Comparison of ENCODE assay signal across 23 cellular contexts in genomic region chr12:110105159-110105558, GRCh38. TPM values are rescaled to one million over a fixed set of nuclear protein-coding genes. Genes with fewer than 3 reads are reported as not detected.
A peak's percentile ranks its signal among the peaks of the same experiment; 100 is the strongest.
DNase-seq lines count a peak whose midpoint lies in the region; ATAC-seq and TF ChIP-seq lines count a peak whose summit lies in the region.
"Had no signal": no experiment of that assay in that cellular context is flagged by ENCODE, and none has a peak within 500 bp of the region (broad histone marks: within the 10 kb centered on the region; RNA-seq: fewer than 3 reads in every experiment).

No MANE protein-coding gene starts in this region.

- TF ChIP-seq POLR2A in heart left ventricle (IDR thresholded peaks at IDR 0.05) (no peak), gastroesophageal sphincter (IDR thresholded peaks at IDR 0.05) (no peak), ovary (IDR thresholded peaks at IDR 0.05) (no peak)

- DNase-seq in heart left ventricle (no peak), heart right ventricle (no peak), ovary (no peak), tibial artery (peak in 1 of 2 donors; percentile 19), DMS79 (lab: John Stamatoyannopoulos, UW) (no peak), SHP77 (lab: John Stamatoyannopoulos, UW) (no peak)
- DNase-seq: 8988T; activated CD4-positive, alpha-beta T cell treated with anti-CD3 and anti-CD28 coated beads, Interleukin-2, amount 50 U/mL, for 48 hours; activated CD4-positive, CD25-positive, alpha-beta regulatory T cell; activated CD8-positive, alpha-beta memory T cell treated with anti-CD3 and anti-CD28 coated beads, Interleukin-2, amount 50 U/mL, for 4 hours; AML-193; CD8-positive, alpha-beta memory T cell; DMS153; effector memory CD4-positive, alpha-beta T cell; NCI-H1417; NCI-H446; nucleus accumbens; SIG-M5; stimulated activated CD4-positive, alpha-beta T cell treated with anti-CD3 and anti-CD28 coated beads, Interleukin-15, amount 100 ng/mL, for 24 hours; SW 1271 had no signal

- TF ChIP-seq CTCF in heart left ventricle (IDR thresholded peaks at IDR 0.05) (no peak), heart right ventricle (IDR thresholded peaks at IDR 0.05) (no peak), gastroesophageal sphincter (IDR thresholded peaks at IDR 0.05) (no peak), ovary (IDR thresholded peaks at IDR 0.05) (no peak), tibial artery (IDR thresholded peaks at IDR 0.05) (no peak)

- H3K9me3 ChIP-seq in heart left ventricle (no peaks in the 10 kb centered on the region), heart right ventricle (no peaks in the 10 kb centered on the region), gastroesophageal sphincter (no peaks in the 10 kb centered on the region), ovary (no peaks in the 10 kb centered on the region), tibial artery (no peaks in the 10 kb centered on the region)

- peaks cover 0 to 39% (median 28%) of the 10 kb centered on the region in 12 donors for H3K4me1 ChIP-seq in heart left ventricle
- peaks cover 8 to 45% (median 30%) of the 10 kb centered on the region in 9 donors for H3K4me1 ChIP-seq in heart right ventricle
- peaks cover 5 to 91% (median 26%) of the 10 kb centered on the region in 3 donors for H3K4me1 ChIP-seq in gastroesophageal sphincter
- peaks cover 11% of the 10 kb centered on the region for H3K4me1 ChIP-seq in ovary (ENCODE audit: insufficient read depth)
- H3K4me1 ChIP-seq in tibial artery = peaks cover 14 to 76% (median 43%) of the 10 kb centered on the region in 4 donors

- WGBS in heart left ventricle, 4 donors = 71 to 82% (median 78%) methylated on average over 1 of the region's 1 CpG
- WGBS in heart right ventricle, 2 donors = 69 to 90% methylated on average over 1 of the region's 1 CpG
- WGBS in gastroesophageal sphincter (ENCODE audit: low coverage in 1 of 2), 2 donors = 40 to 56% methylated on average over 1 of the region's 1 CpG
- 74 to 80% (median 75%) methylated on average over 1 of the region's 1 CpG for WGBS in ovary, 3 donors

- intact Hi-C loops in heart left ventricle (cut with DNase I) (loop anchor here in 6 of 10 donors (5.0 to 10.0 kb wide), 7 partner anchors 70 to 220 kb away; partner anchors contain the start of gene ATP2A2 (in 5 of the 6)), heart right ventricle (cut with DNase I) (loop anchor here in 6 of 10 donors (5.0 to 10.0 kb wide), 5 partner anchors 117 to 780 kb away; partner anchors contain the start of gene ATP2A2 (in 2 of the 6)), ovary (cut with DNase I) (loop anchor here in 2 of 4 donors (10.0 kb wide), 2 partner anchors 120 to 180 kb away; partner anchors contain the start of gene ATP2A2 (in 1 of the 2)), tibial artery (cut with DNase I; ENCODE audit: low total_unique reads) (no loop called here)

- TF ChIP-seq EP300 in gastroesophageal sphincter (IDR thresholded peaks at IDR 0.05) (no peak), ovary (IDR thresholded peaks at IDR 0.05) (no peak)

- H3K36me3 ChIP-seq in heart left ventricle (no peaks in the 10 kb centered on the region), heart right ventricle (no peaks in the 10 kb centered on the region), gastroesophageal sphincter (no peaks in the 10 kb centered on the region), ovary (no peaks in the 10 kb centered on the region), tibial artery (no peaks in the 10 kb centered on the region)

- H3K27me3 ChIP-seq in heart left ventricle (no peaks in the 10 kb centered on the region), heart right ventricle (no peaks in the 10 kb centered on the region), gastroesophageal sphincter (no peaks in the 10 kb centered on the region), ovary (no peaks in the 10 kb centered on the region), tibial artery (no peaks in the 10 kb centered on the region)

- H3K27ac ChIP-seq in heart left ventricle (peak overlapping the region in 7 of 12 donors; percentile 9 to 70 (median 30)), heart right ventricle (peak overlapping the region in 5 of 10 donors; percentile 27 to 71 (median 49)), gastroesophageal sphincter (peak overlapping the region; percentile 32 to 78 (median 68)), ovary (peak overlapping the region; percentile 62 to 68), tibial artery (peak overlapping the region; percentile 76 to 88)

- no peak overlapping the region for H3K4me3 ChIP-seq in heart left ventricle
- H3K4me3 ChIP-seq in heart right ventricle = no peak overlapping the region
- H3K4me3 ChIP-seq in gastroesophageal sphincter = no peak overlapping the region
- no peak overlapping the region for H3K4me3 ChIP-seq in ovary
- no peak overlapping the region for H3K4me3 ChIP-seq in tibial artery

- ATAC-seq in heart left ventricle (no peak), heart right ventricle (no peak), gastroesophageal sphincter (no peak), HG02981 (IDR thresholded peaks at IDR 0.05; ENCODE audit: unreplicated experiment) (no peak)
- ATAC-seq: activated T-helper 17 cell treated with anti-CD3 and anti-CD28 coated beads, Interleukin-2, amount 50 U/mL, for 72 hours had no signal

RNA-seq across cellular contexts. Expression of gene IFT81, which starts 19.0 kb away (rescaled TPM):
- total RNA-seq in heart left ventricle (1 to 10 TPM; 6.1 to 9.8 (median 8.9) TPM), heart right ventricle (10 to 100 TPM in 2 of 10 donors, 1 to 10 TPM in 8; 7.5 to 11.7 (median 8.5) TPM), gastroesophageal sphincter (10 to 100 TPM; 16.0 to 40.0 (median 20.7) TPM), ovary (10 to 100 TPM; 15.5 to 22.3 (median 18.4) TPM)
- polyA plus RNA-seq in heart left ventricle (1 to 10 TPM; 4.3 to 6.7 TPM), heart right ventricle (1 to 10 TPM; 5.1 TPM), ovary (10 to 100 TPM; 10.4 to 12.1 TPM)

RNA-seq across cellular contexts. Expression of gene C12orf76, which starts 56.8 kb away (rescaled TPM):
- total RNA-seq in heart left ventricle (10 to 100 TPM in 1 of 9 donors, 1 to 10 TPM in 8; 3.5 to 13.3 (median 4.7) TPM), heart right ventricle (1 to 10 TPM; 3.7 to 8.3 (median 5.3) TPM), gastroesophageal sphincter (10 to 100 TPM in 3 of 4 donors, 1 to 10 TPM in 1; 9.4 to 21.5 (median 11.4) TPM), ovary (10 to 100 TPM; 11.6 to 24.9 (median 15.3) TPM)
- polyA plus RNA-seq in heart left ventricle (1 to 10 TPM; 4.1 to 7.5 TPM), heart right ventricle (1 to 10 TPM; 5.9 to 7.8 TPM), ovary (10 to 100 TPM; 17.8 to 20.5 TPM)
